ENCODE assay signal across 9 cellular contexts in genomic region chr1:107669996-107670395, GRCh38.
DNase-seq lines count a peak whose midpoint lies in the region; FAIRE-seq and TF ChIP-seq lines count a peak whose summit lies in the region.
"Had no signal": no experiment of that assay in that cellular context is flagged by ENCODE, and none has a peak within 500 bp of the region (broad histone marks: within the 10 kb centered on the region; RNA-seq: fewer than 3 reads in every experiment).

No MANE protein-coding gene starts in this region.

- H3K4me1 ChIP-seq in ovary (ENCODE audit: insufficient read depth): no peaks in the 10 kb centered on the region

- no peak for TF ChIP-seq EP300 in ovary (IDR thresholded peaks at IDR 0.05)

- no peaks in the 10 kb centered on the region for H3K36me3 ChIP-seq in ovary

- intact Hi-C loops in ovary (cut with DNase I): no loop called here

- DNase-seq in H54 (ENCODE audit: insufficient read length, low spot score) (no peak), NCI-H2171 treated with DMSO at 0.1 percent for 48 hours (lab: John Stamatoyannopoulos, UW) (peak; percentile 58), choroid plexus epithelial cell (ENCODE audit: low read depth) (peak; percentile 33), ovary (peak in 3 of 5 donors; percentile 17 to 38 (median 25)), GM19239 (ENCODE audit: insufficient read length, low spot score) (no peak), activated T-cell treated with anti-CD3 and anti-CD28 coated beads for 4 hours (no peak)
- DNase-seq in activated T-cell treated with anti-CD3 and anti-CD28 coated beads, Interleukin-2, amount 50 U/mL, for 48 hours: no peak
- no peak for DNase-seq in activated naive CD4-positive, alpha-beta T cell treated with anti-CD3 and anti-CD28 coated beads, Interleukin-2, amount 50 U/mL, for 16 hours
- DNase-seq: effector memory CD8-positive, alpha-beta T cell had no signal

- TF ChIP-seq POLR2A in H54 (IDR thresholded peaks at IDR 0.05; ENCODE audit: low read depth, low read length): no peak
- TF ChIP-seq POLR2A in ovary (IDR thresholded peaks at IDR 0.05): no peak

- no peaks in the 10 kb centered on the region for H3K27me3 ChIP-seq in ovary

- FAIRE-seq in H54 (lab: Jason Lieb, UNC): peak; percentile 45
- FAIRE-seq in GM19239 (lab: Jason Lieb, UNC): no peak

- no peak for TF ChIP-seq CTCF in choroid plexus epithelial cell (conservative IDR thresholded peaks at IDR 0.05; ENCODE audit: low read depth, low read length)
- TF ChIP-seq CTCF in ovary (IDR thresholded peaks at IDR 0.05): no peak

- no peak overlapping the region for H3K27ac ChIP-seq in ovary

- H3K9me3 ChIP-seq in ovary: no peaks in the 10 kb centered on the region

- H3K4me3 ChIP-seq in choroid plexus epithelial cell (ENCODE audit: low read depth, low read length) (no peak overlapping the region), ovary (no peak overlapping the region)

- 0 to 8% (median 3%) methylated on average over 1 of the region's 1 CpG for WGBS in ovary, 3 donors

Comparison
In these comparisons a context has a peak if more than half of its experiments do, and no peak if none do; other contexts are left out.
1. DNase-seq: peak in NCI-H2171 treated with DMSO at 0.1 percent for 48 hours (single experiment), choroid plexus epithelial cell (single experiment) and ovary (3 of 5); none in H54 (single experiment), activated T-cell treated with anti-CD3 and anti-CD28 coated beads, Interleukin-2, amount 50 U/mL, for 48 hours (0 of 2), GM19239 (single experiment), activated T-cell treated with anti-CD3 and anti-CD28 coated beads for 4 hours (single experiment) and activated naive CD4-positive, alpha-beta T cell treated with anti-CD3 and anti-CD28 coated beads, Interleukin-2, amount 50 U/mL, for 16 hours (single experiment).